In the genomic region with DNA sequence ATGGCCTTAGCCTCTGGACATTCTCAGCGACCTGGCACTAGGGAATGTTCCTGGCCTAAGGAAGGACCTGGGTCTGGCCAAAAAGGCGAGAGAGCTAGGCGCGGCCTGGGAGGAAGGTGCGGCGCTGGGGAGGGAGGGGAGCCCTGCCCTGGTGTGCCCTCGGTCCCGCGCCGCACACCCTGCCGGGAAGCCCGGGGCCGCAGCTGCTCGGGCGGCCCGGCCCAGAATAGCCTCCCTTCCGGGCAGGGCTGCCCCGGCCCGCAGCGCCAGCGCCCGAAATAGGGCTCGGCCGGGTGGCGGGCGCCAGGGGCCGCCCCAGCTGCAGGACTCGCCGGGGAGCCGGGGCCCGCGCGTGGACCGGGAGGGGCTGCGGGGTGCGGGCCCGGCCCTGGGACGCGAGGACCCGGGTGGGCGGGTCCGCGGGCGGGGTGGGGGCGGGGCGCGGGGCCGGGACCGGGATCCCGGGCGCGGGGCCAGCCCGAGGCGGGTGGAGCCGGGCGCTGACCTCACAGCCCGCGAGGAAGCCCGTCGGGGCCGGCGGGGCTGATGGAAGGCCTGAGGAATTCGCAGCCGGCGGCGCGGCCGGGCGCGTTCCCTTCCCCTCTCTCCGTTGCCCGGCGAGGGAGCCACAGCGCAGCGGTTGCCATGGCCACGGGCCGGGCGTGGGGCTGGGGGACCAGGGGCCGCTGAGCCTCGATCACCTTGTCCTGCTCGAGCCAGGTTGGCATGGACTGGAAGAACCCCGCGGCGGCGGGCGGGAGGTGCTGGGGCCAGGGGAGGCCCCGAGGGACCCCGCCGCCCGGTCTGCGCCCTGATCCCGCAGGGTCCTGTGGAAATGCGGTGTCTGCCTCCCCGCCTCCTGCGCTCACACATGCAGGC, we compare ENCODE assay signal across 8 cellular contexts. TPM values are rescaled to one million over a fixed set of nuclear protein-coding genes. Genes with fewer than 3 reads are reported as not detected.
DNase-seq lines count a peak whose midpoint lies in the region; ATAC-seq and TF ChIP-seq lines count a peak whose summit lies in the region.

No MANE protein-coding gene starts in this region.

- peaks cover 62% of the 10 kb centered on the region for H3K4me1 Mint-ChIP-seq in activated T-cell treated with anti-CD3 and anti-CD28 coated beads, Interleukin-2, amount 50 U/mL, for 72 hours (ENCODE audit: low read depth)
- H3K4me1 Mint-ChIP-seq in naive thymus-derived CD4-positive, alpha-beta T cell = peaks cover 54 to 75% (median 62%) of the 10 kb centered on the region in 7 donors

- intact Hi-C loops in naive thymus-derived CD4-positive, alpha-beta T cell (cut with micrococcal nuclease) = loop anchor here in 1 of 2 donors (2.0 to 5.0 kb wide), 2 partner anchors 27 to 89 kb away; no protein-coding TSS in a partner anchor

- H3K27ac ChIP-seq in foreskin keratinocyte = peak overlapping the region; percentile 75
- peak overlapping the region; percentile 82 for H3K27ac ChIP-seq in naive thymus-derived CD4-positive, alpha-beta T cell (ENCODE audit: low read depth, low read length)

- POLR2A ChIA-PET in naive thymus-derived CD4-positive, alpha-beta T cell (lab: Charles Lee) = interaction anchor here (0.7 to 3.9 kb wide), 6 partner anchors 7 to 383 kb away, joined by 3 to 17 read pairs (median 8); a partner anchor contains a TSS

- peak; percentile 86 for DNase-seq in ACHN
- DNase-seq in GOT3 (lab: John Stamatoyannopoulos, UW) = peak; percentile 46
- DNase-seq in activated T-cell treated with anti-CD3 and anti-CD28 coated beads, Interleukin-2, amount 50 U/mL, for 72 hours = peak in 1 of 2 donors; percentile 52
- DNase-seq in foreskin keratinocyte = peak in 1 of 2 donors; percentile 68
- DNase-seq in naive thymus-derived CD4-positive, alpha-beta T cell = peak in 2 of 9 donors; percentile 28 to 48

- no peaks in the 10 kb centered on the region for H3K27me3 ChIP-seq in foreskin keratinocyte
- no peaks in the 10 kb centered on the region for H3K27me3 ChIP-seq in naive thymus-derived CD4-positive, alpha-beta T cell (ENCODE audit: control insufficient read depth in 2 of 2, insufficient read depth in 2 of 2, low read length in 2 of 2)

- CTCF ChIA-PET in naive thymus-derived CD4-positive, alpha-beta T cell (lab: Charles Lee) = interaction anchor here (0.6 to 0.8 kb wide), 2 partner anchors 17 to 90 kb away, joined by 3 read pairs; no protein-coding TSS in a partner anchor

- ATAC-seq in activated T-cell treated with anti-CD3 and anti-CD28 coated beads, Interleukin-2, amount 50 U/mL, for 72 hours (replicated peaks in 1 of 2) = peak; percentile 33 to 36
- ATAC-seq in foreskin keratinocyte (peak; percentile 23), GM18861 (IDR thresholded peaks at IDR 0.05; ENCODE audit: unreplicated experiment) (no peak), GM18519 (IDR thresholded peaks at IDR 0.05; ENCODE audit: low FRiP score, unreplicated experiment) (no peak), GM19351 (IDR thresholded peaks at IDR 0.05; ENCODE audit: unreplicated experiment) (no peak)
- peak; percentile 15 for ATAC-seq in naive thymus-derived CD4-positive, alpha-beta T cell

- no peaks in the 10 kb centered on the region for H3K9me3 Mint-ChIP-seq in activated T-cell treated with anti-CD3 and anti-CD28 coated beads, Interleukin-2, amount 50 U/mL, for 72 hours
- peaks cover 0 to 2% (median 0%) of the 10 kb centered on the region in 11 donors for H3K9me3 Mint-ChIP-seq in naive thymus-derived CD4-positive, alpha-beta T cell

- TF ChIP-seq CTCF in foreskin keratinocyte (conservative IDR thresholded peaks at IDR 0.05) = no peak

- H3K27ac Mint-ChIP-seq in activated T-cell treated with anti-CD3 and anti-CD28 coated beads, Interleukin-2, amount 50 U/mL, for 72 hours = no peak overlapping the region
- H3K27ac Mint-ChIP-seq in naive thymus-derived CD4-positive, alpha-beta T cell = peak overlapping the region in 5 of 9 donors; percentile 32 to 98 (median 97)

- in situ Hi-C loops in ACHN (cut with HindIII; ENCODE audit: low pct_ligation_motif_present, low pct_unique_long_range_greater_than_20kb, low sequenced_read_pairs) = no loop called here

- H3K36me3 ChIP-seq in naive thymus-derived CD4-positive, alpha-beta T cell (ENCODE audit: control insufficient read depth in 2 of 3, insufficient read depth in 3 of 3, low read length in 3 of 3) = no peaks in the 10 kb centered on the region

- H3K4me3 ChIP-seq in naive thymus-derived CD4-positive, alpha-beta T cell (ENCODE audit: low read length) = peak overlapping the region; percentile 24

- no peaks in the 10 kb centered on the region for H3K27me3 Mint-ChIP-seq in activated T-cell treated with anti-CD3 and anti-CD28 coated beads, Interleukin-2, amount 50 U/mL, for 72 hours (ENCODE audit: low read depth)
- peaks cover 0 to 15% (median 0%) of the 10 kb centered on the region in 5 donors for H3K27me3 Mint-ChIP-seq in naive thymus-derived CD4-positive, alpha-beta T cell

- peaks cover 30% of the 10 kb centered on the region for H3K4me1 ChIP-seq in foreskin keratinocyte
- peaks cover 43 to 67% of the 10 kb centered on the region in 2 donors for H3K4me1 ChIP-seq in naive thymus-derived CD4-positive, alpha-beta T cell (ENCODE audit: control insufficient read depth in 2 of 2, insufficient read depth in 2 of 2, low read length in 2 of 2)

- H3K9me3 ChIP-seq in naive thymus-derived CD4-positive, alpha-beta T cell (ENCODE audit: control insufficient read depth in 2 of 3, low read length in 3 of 3) = no peaks in the 10 kb centered on the region

- peak overlapping the region; percentile 82 to 89 for H3K4me3 Mint-ChIP-seq in activated T-cell treated with anti-CD3 and anti-CD28 coated beads, Interleukin-2, amount 50 U/mL, for 72 hours
- peak overlapping the region in 8 of 10 donors; percentile 53 to 85 (median 72) for H3K4me3 Mint-ChIP-seq in naive thymus-derived CD4-positive, alpha-beta T cell

- H3K36me3 Mint-ChIP-seq in activated T-cell treated with anti-CD3 and anti-CD28 coated beads, Interleukin-2, amount 50 U/mL, for 72 hours (ENCODE audit: insufficient read depth in 2 of 2) = no peaks in the 10 kb centered on the region
- H3K36me3 Mint-ChIP-seq in naive thymus-derived CD4-positive, alpha-beta T cell = peaks cover 0 to 3% (median 0%) of the 10 kb centered on the region in 5 donors

RNA-seq across cellular contexts. Expression of a gene that starts 18.1 kb away (rescaled TPM):
- total RNA-seq in activated T-cell treated with anti-CD3 and anti-CD28 coated beads, Interleukin-2, amount 50 U/mL, for 72 hours = 100 to 1,000 TPM; 164 to 212 TPM
- total RNA-seq in foreskin keratinocyte = 3.7 and 3.9 TPM in 2 replicates
- 1.7 and 2.4 TPM in 2 replicates for polyA plus RNA-seq in foreskin keratinocyte
- total RNA-seq in naive thymus-derived CD4-positive, alpha-beta T cell = 100 to 1,000 TPM in 3 of 5 experiments, 1 to 10 TPM in 2; 8.1 to 281 (median 110) TPM
- polyA plus RNA-seq in naive thymus-derived CD4-positive, alpha-beta T cell = 100 to 1,000 TPM in 1 of 2 donors, 10 to 100 TPM in 1; 58.4 to 206 TPM

RNA-seq across cellular contexts. Expression of a gene that starts 36.7 kb away (rescaled TPM):
- total RNA-seq in activated T-cell treated with anti-CD3 and anti-CD28 coated beads, Interleukin-2, amount 50 U/mL, for 72 hours = 100 to 1,000 TPM in 1 of 2 donors, 10 to 100 TPM in 1; 81.6 to 101 TPM
- total RNA-seq in foreskin keratinocyte = 14.8 and 14.9 TPM in 2 replicates
- polyA plus RNA-seq in foreskin keratinocyte = 12.3 and 14.3 TPM in 2 replicates
- total RNA-seq in naive thymus-derived CD4-positive, alpha-beta T cell = 10 to 100 TPM; 66.6 to 84.3 (median 82.0) TPM
- 10 to 100 TPM; 36.1 to 52.3 TPM for polyA plus RNA-seq in naive thymus-derived CD4-positive, alpha-beta T cell

Comparison
In these comparisons a context has a peak if more than half of its experiments do, and no peak if none do; other contexts are left out.
1. ATAC-seq: peak in activated T-cell treated with anti-CD3 and anti-CD28 coated beads, Interleukin-2, amount 50 U/mL, for 72 hours (2 of 2), foreskin keratinocyte (single experiment) and naive thymus-derived CD4-positive, alpha-beta T cell (single experiment); none in GM18861 (single experiment), GM18519 (single experiment) and GM19351 (single experiment).